ENCODE assay signal across 8 cellular contexts in the genomic region with DNA sequence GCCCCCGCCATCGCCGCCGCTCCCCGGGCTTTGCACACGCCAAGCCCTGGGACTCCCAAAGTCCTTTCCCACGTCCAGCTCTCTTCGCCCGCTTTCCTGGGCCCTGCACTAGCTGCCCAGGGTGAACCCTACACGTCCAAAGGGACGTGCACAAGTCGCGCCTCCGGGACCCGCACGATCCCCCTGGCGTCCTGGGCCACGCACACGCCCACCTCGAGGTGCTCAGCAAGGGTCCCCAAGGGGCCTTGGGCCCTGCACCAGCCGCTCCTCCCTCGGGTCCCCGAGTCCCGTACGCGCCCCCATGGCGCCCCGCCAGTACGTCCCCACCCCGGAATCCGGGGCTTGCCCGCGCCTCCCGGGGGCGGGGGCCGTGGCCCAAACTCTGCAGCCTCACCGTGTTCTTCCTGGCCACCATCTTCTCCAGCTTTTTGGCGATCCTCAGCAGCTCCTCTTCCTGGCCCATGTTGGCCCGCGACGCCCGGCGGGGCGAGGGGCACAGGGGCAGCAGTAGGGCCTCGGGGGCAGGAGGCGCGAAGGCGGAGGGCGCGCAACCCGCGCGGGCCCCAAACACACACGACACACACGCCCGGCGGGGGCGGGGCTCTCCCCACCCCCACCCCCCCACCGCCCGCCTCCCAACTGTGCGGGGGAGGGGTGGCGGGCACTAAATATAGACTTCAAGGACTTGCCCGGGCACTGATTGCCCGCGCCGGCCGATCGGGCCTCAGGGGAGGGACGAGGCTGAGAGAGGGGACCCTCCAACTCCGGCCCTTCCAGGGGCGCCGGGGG. TPM values are rescaled to one million over a fixed set of nuclear protein-coding genes. Genes with fewer than 3 reads are reported as not detected.
A peak's percentile ranks its signal among the peaks of the same experiment; 100 is the strongest.
DNase-seq lines count a peak whose midpoint lies in the region; ATAC-seq and TF ChIP-seq lines count a peak whose summit lies in the region.

A gene (minus strand): TSS at position 578 of the 789 bp plus-strand sequence. CDS start 115 bp downstream, at position 463.

- DNase-seq in EL (peak; percentile 37), dorsolateral prefrontal cortex (peak in 1 of 10 donors; percentile 44), mesothelial cell of epicardium (ENCODE audit: low spot score in 2 of 2, unreplicated experiment in 2 of 2) (peak in 1 of 2 experiments; percentile 50), thyroid gland (peak; percentile 81 to 82), T1000 (lab: John Stamatoyannopoulos, UW) (no peak), COLO829 (ENCODE audit: low spot score) (no peak)

- H3K36me3 ChIP-seq in thyroid gland, result peaks cover 0 to 3% of the 10 kb centered on the region in 2 donors

- intact Hi-C loops in dorsolateral prefrontal cortex (cut with DNase I), result no loop called here
- intact Hi-C loops in thyroid gland (cut with DNase I), result loop anchor here (10.0 kb wide), 1 partner anchor 110 kb away; a partner anchor contains a TSS

- WGBS in thyroid gland, 2 donors, result 2% methylated on average over 22 of the region's 72 CpGs; no CpG with 5 or more reads in 1 of the 2 donors

- H3K4me1 Mint-ChIP-seq in mesothelial cell of epicardium, result peaks cover 19% of the 10 kb centered on the region

- H3K27me3 Mint-ChIP-seq in mesothelial cell of epicardium (ENCODE audit: low read depth), result peaks cover 36% of the 10 kb centered on the region

- peak; percentile 9 to 31 for TF ChIP-seq POLR2A in thyroid gland (IDR thresholded peaks at IDR 0.05)

- H3K27ac ChIP-seq in dorsolateral prefrontal cortex (peak within 1 kb of the TSS in 20 of 59 donors; percentile 6 to 66 (median 40)), thyroid gland (peak within 1 kb of the TSS; percentile 63 to 90 (median 88))

- peaks cover 24% of the 10 kb centered on the region for H3K36me3 Mint-ChIP-seq in mesothelial cell of epicardium

- H3K27me3 ChIP-seq in dorsolateral prefrontal cortex (peaks cover 0 to 7% (median 0%) of the 10 kb centered on the region in 45 donors), thyroid gland (no peaks in the 10 kb centered on the region)

- H3K9me3 Mint-ChIP-seq in mesothelial cell of epicardium, result no peaks in the 10 kb centered on the region

- ATAC-seq in HG03432 (IDR thresholded peaks at IDR 0.05; ENCODE audit: unreplicated experiment), result no peak

- no peak within 1 kb of the TSS for H3K27ac Mint-ChIP-seq in mesothelial cell of epicardium

- no peaks in the 10 kb centered on the region for H3K9me3 ChIP-seq in thyroid gland

- peaks cover 24 to 29% of the 10 kb centered on the region in 2 donors for H3K4me1 ChIP-seq in thyroid gland

- H3K4me3 Mint-ChIP-seq in mesothelial cell of epicardium, result peak within 1 kb of the TSS; percentile 73

- TF ChIP-seq CTCF in WI38 (IDR thresholded peaks at IDR 0.05; ENCODE audit: low read depth, low read length), result no peak
- TF ChIP-seq CTCF in dorsolateral prefrontal cortex (IDR thresholded peaks at IDR 0.05 in 54 of 56, conservative IDR thresholded peaks at IDR 0.05 in 2 of 56; ENCODE audit: low read depth in 1 of 56, partially characterized antibody in 56 of 56), result no peak
- TF ChIP-seq CTCF in mesothelial cell of epicardium (IDR thresholded peaks at IDR 0.05; ENCODE audit: unreplicated experiment), result no peak
- no peak for TF ChIP-seq CTCF in thyroid gland (IDR thresholded peaks at IDR 0.05)

- H3K4me3 ChIP-seq in WI38 (ENCODE audit: low read depth, low read length) (peak within 1 kb of the TSS; percentile 30), dorsolateral prefrontal cortex (peak within 1 kb of the TSS; percentile 36 to 74 (median 56)), thyroid gland (replicated peaks in 1 of 3) (peak within 1 kb of the TSS; percentile 56 to 75 (median 72))

RNA-seq across cellular contexts. Expression of the gene that starts here (rescaled TPM):
- total RNA-seq in dorsolateral prefrontal cortex (10 to 100 TPM in 83 of 120 experiments, 1 to 10 TPM in 37; 4.4 to 24.9 (median 11.7) TPM), mesothelial cell of epicardium (8.0 to 10.0 TPM (median 9.9 TPM) in 3 replicates), thyroid gland (10 to 100 TPM; 26.8 to 50.4 (median 48.0) TPM)

Comparison
In these comparisons a context has a peak if more than half of its experiments do, and no peak if none do; other contexts are left out.
1. DNase-seq: peak in EL (single experiment) and thyroid gland (2 of 2); none in T1000 (single experiment) and COLO829 (single experiment).
2. Peak in every context shown above with its lines, with median percentiles within 50 percentile points of each other: H3K4me3 ChIP-seq.